In genomic region chr21:45539046-45539795, GRCh38 we compare ENCODE assay signal across 13 cellular contexts. TPM values are rescaled to one million over a fixed set of nuclear protein-coding genes. Genes with fewer than 3 reads are reported as not detected.
A peak's percentile ranks its signal among the peaks of the same experiment; 100 is the strongest.
DNase-seq lines count a peak whose midpoint lies in the region; ATAC-seq and TF ChIP-seq lines count a peak whose summit lies in the region.
"Had no signal": no experiment of that assay in that cellular context is flagged by ENCODE, and none has a peak within 500 bp of the region (broad histone marks: within the 10 kb centered on the region; RNA-seq: fewer than 3 reads in every experiment).

No MANE protein-coding gene starts in this region.

- H3K4me1 ChIP-seq in colonic mucosa (peaks cover 14% of the 10 kb centered on the region), uterus (peaks cover 0 to 7% of the 10 kb centered on the region in 2 donors)

- H3K4me3 Mint-ChIP-seq in activated naive CD4-positive, alpha-beta T cell treated with anti-CD3 and anti-CD28 coated beads for 36 hours = no peak overlapping the region
- H3K4me3 Mint-ChIP-seq in natural killer cell treated with Interleukin-12 subunit alpha and Interleukin-12 subunit beta and Interleukin-15 and Interleukin-18, amount 100 ng/mL, for 72 hours = no peak overlapping the region

- no peak overlapping the region for H3K9ac ChIP-seq in colonic mucosa (ENCODE audit: low read depth in 2 of 2, low read length in 2 of 2)

- no peak for TF ChIP-seq POLR2A in uterus (IDR thresholded peaks at IDR 0.05)

- H3K36me3 ChIP-seq in colonic mucosa = no peaks in the 10 kb centered on the region
- H3K36me3 ChIP-seq in uterus = no peaks in the 10 kb centered on the region

- peak; percentile 3 for DNase-seq in activated naive CD4-positive, alpha-beta T cell treated with anti-CD3 and anti-CD28 coated beads for 36 hours
- DNase-seq in activated naive CD4-positive, alpha-beta T cell treated with Interleukin-2 at 50 U/mL for 16 hours = no peak
- DNase-seq in colonic mucosa (peak; percentile 16), uterus (peak; percentile 10 to 12), NCI-H226 (no peak)
- peak; percentile 60 for DNase-seq in natural killer cell treated with Interleukin-12 subunit alpha and Interleukin-12 subunit beta and Interleukin-15 and Interleukin-18, amount 100 ng/mL, for 72 hours (ENCODE audit: low spot score)
- DNase-seq: foreskin melanocyte, GF-D8, MM.1S, NCI-H446 treated with DMSO at 0.1 percent for 48 hours, RPMI8226 had no signal

- CTCF ChIA-PET in activated naive CD4-positive, alpha-beta T cell treated with anti-CD3 and anti-CD28 coated beads for 36 hours (lab: Charles Lee) = no interaction called here

- H3K9me3 ChIP-seq in colonic mucosa (no peaks in the 10 kb centered on the region), uterus (no peaks in the 10 kb centered on the region)

- H3K27me3 ChIP-seq in colonic mucosa (no peaks in the 10 kb centered on the region), uterus (no peaks in the 10 kb centered on the region)

- no peaks in the 10 kb centered on the region for H3K27me3 Mint-ChIP-seq in activated naive CD4-positive, alpha-beta T cell treated with anti-CD3 and anti-CD28 coated beads for 36 hours (ENCODE audit: low read depth)
- H3K27me3 Mint-ChIP-seq in natural killer cell treated with Interleukin-12 subunit alpha and Interleukin-12 subunit beta and Interleukin-15 and Interleukin-18, amount 100 ng/mL, for 72 hours = no peaks in the 10 kb centered on the region

- intact Hi-C loops in activated naive CD4-positive, alpha-beta T cell treated with anti-CD3 and anti-CD28 coated beads for 36 hours (cut with micrococcal nuclease) = no loop called here
- intact Hi-C loops in colonic mucosa (cut with DNase I) (no loop called here), uterus (cut with DNase I; ENCODE audit: low total_unique reads) (no loop called here)

- no peak for TF ChIP-seq CTCF in colonic mucosa (IDR thresholded peaks at IDR 0.05)
- no peak for TF ChIP-seq CTCF in uterus (IDR thresholded peaks at IDR 0.05)

- H3K27ac ChIP-seq in colonic mucosa (no peak overlapping the region), uterus (no peak overlapping the region)

- H3K9me3 Mint-ChIP-seq in activated naive CD4-positive, alpha-beta T cell treated with anti-CD3 and anti-CD28 coated beads for 36 hours = no peaks in the 10 kb centered on the region
- H3K9me3 Mint-ChIP-seq in natural killer cell treated with Interleukin-12 subunit alpha and Interleukin-12 subunit beta and Interleukin-15 and Interleukin-18, amount 100 ng/mL, for 72 hours = no peaks in the 10 kb centered on the region

- H3K4me3 ChIP-seq in colonic mucosa (no peak overlapping the region), uterus (no peak overlapping the region)

- H3K4me1 Mint-ChIP-seq in activated naive CD4-positive, alpha-beta T cell treated with anti-CD3 and anti-CD28 coated beads for 36 hours (ENCODE audit: low read depth) = peaks cover 32% of the 10 kb centered on the region
- H3K4me1 Mint-ChIP-seq in natural killer cell treated with Interleukin-12 subunit alpha and Interleukin-12 subunit beta and Interleukin-15 and Interleukin-18, amount 100 ng/mL, for 72 hours (ENCODE audit: low read depth in 2 of 2) = peaks cover 6 to 11% of the 10 kb centered on the region in 2 donors

- H3K36me3 Mint-ChIP-seq in activated naive CD4-positive, alpha-beta T cell treated with anti-CD3 and anti-CD28 coated beads for 36 hours (ENCODE audit: low read depth) = peaks cover 11% of the 10 kb centered on the region
- H3K36me3 Mint-ChIP-seq in natural killer cell treated with Interleukin-12 subunit alpha and Interleukin-12 subunit beta and Interleukin-15 and Interleukin-18, amount 100 ng/mL, for 72 hours = no peaks in the 10 kb centered on the region

- no peak overlapping the region for H3K27ac Mint-ChIP-seq in activated naive CD4-positive, alpha-beta T cell treated with anti-CD3 and anti-CD28 coated beads for 36 hours
- H3K27ac Mint-ChIP-seq in natural killer cell treated with Interleukin-12 subunit alpha and Interleukin-12 subunit beta and Interleukin-15 and Interleukin-18, amount 100 ng/mL, for 72 hours = no peak overlapping the region

- no peak for ATAC-seq in natural killer cell treated with Interleukin-12 subunit alpha and Interleukin-12 subunit beta and Interleukin-15 and Interleukin-18, amount 100 ng/mL, for 72 hours
- ATAC-seq in GM21619 (IDR thresholded peaks at IDR 0.05; ENCODE audit: unreplicated experiment) (no peak), GM18873 (IDR thresholded peaks at IDR 0.05; ENCODE audit: low FRiP score, unreplicated experiment) (no peak)

RNA-seq across cellular contexts. Expression of gene SLC19A1, which starts 3.0 kb away (rescaled TPM):
- 10 to 100 TPM; 32.2 to 33.0 TPM for total RNA-seq in activated naive CD4-positive, alpha-beta T cell treated with anti-CD3 and anti-CD28 coated beads for 36 hours
- total RNA-seq in colonic mucosa (10 to 100 TPM; 10.7 to 25.3 TPM), uterus (10 to 100 TPM in 2 of 4 donors, 1 to 10 TPM in 1, not detected in 1; 7.6 to 12.8 (median 10.3) TPM)
- 100 to 1,000 TPM in 1 of 2 donors, 10 to 100 TPM in 1; 23.3 to 110 TPM for total RNA-seq in natural killer cell treated with Interleukin-12 subunit alpha and Interleukin-12 subunit beta and Interleukin-15 and Interleukin-18, amount 100 ng/mL, for 72 hours

Comparison
In these comparisons a context has a peak if more than half of its experiments do, and no peak if none do; other contexts are left out.
1. DNase-seq: peak in activated naive CD4-positive, alpha-beta T cell treated with anti-CD3 and anti-CD28 coated beads for 36 hours (single experiment), colonic mucosa (single experiment), natural killer cell treated with Interleukin-12 subunit alpha and Interleukin-12 subunit beta and Interleukin-15 and Interleukin-18, amount 100 ng/mL, for 72 hours (single experiment) and uterus (2 of 2); none in activated naive CD4-positive, alpha-beta T cell treated with Interleukin-2 at 50 U/mL for 16 hours (single experiment) and NCI-H226 (single experiment).